In the genomic region with DNA sequence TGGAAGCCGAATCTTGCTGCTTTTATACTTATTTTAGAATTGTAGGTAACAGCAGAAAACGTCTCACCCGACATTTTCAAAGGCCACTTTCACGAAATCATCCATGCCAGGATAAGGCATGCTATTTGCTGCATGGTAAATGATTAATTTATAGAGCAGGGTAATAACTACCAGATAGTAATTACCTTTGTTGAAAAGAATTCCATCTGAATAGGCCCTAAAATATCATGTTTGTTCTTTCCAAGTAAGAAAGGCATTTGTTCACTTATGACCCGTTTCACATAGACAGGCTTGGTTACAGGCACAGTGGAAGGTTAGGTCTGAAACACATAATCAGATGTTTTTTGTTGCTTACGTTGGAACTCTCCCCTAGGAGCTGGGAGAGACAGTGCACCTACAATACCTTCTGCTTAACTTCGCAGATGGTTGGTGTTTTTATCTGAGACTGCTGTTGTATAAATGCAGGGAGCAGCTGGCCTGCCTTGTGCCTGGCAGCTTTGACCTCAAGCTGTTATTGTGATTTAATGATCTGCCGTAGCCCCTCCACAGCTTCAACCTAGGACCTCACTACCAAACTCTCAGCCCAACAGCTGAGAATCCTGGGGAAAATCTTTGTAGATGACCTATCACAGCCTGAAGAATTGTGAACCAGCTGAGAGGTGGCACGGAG, we compare ENCODE assay signal across 13 cellular contexts. TPM values are rescaled to one million over a fixed set of nuclear protein-coding genes. Genes with fewer than 3 reads are reported as not detected.
DNase-seq lines count a peak whose midpoint lies in the region; ATAC-seq, FAIRE-seq and TF ChIP-seq lines count a peak whose summit lies in the region.
"Had no signal": no experiment of that assay in that cellular context is flagged by ENCODE, and none has a peak within 500 bp of the region (broad histone marks: within the 10 kb centered on the region; RNA-seq: fewer than 3 reads in every experiment).

No MANE protein-coding gene starts in this region.

- POLR2A ChIA-PET in naive thymus-derived CD4-positive, alpha-beta T cell (lab: Charles Lee), result no interaction called here

- no peaks in the 10 kb centered on the region for H3K9me3 ChIP-seq in naive thymus-derived CD4-positive, alpha-beta T cell (ENCODE audit: control insufficient read depth in 2 of 3, low read length in 3 of 3)
- H3K9me3 ChIP-seq in testis, result no peaks in the 10 kb centered on the region

- no peaks in the 10 kb centered on the region for H3K36me3 Mint-ChIP-seq in neural crest cell (ENCODE audit: low read depth)
- H3K36me3 Mint-ChIP-seq in naive thymus-derived CD4-positive, alpha-beta T cell, result no peaks in the 10 kb centered on the region
- H3K36me3 Mint-ChIP-seq: activated naive CD8-positive, alpha-beta T cell treated with anti-CD3 and anti-CD28 coated beads for 36 hours; CD4-positive, alpha-beta memory T cell had no signal

- 72 to 78% methylated on average over 9 of the region's 9 CpGs for WGBS in testis, 2 donors

- H3K27ac ChIP-seq in naive thymus-derived CD4-positive, alpha-beta T cell (ENCODE audit: low read depth, low read length), result no peak overlapping the region
- H3K27ac ChIP-seq in testis, result no peak overlapping the region

- peak overlapping the region; percentile 87 for H3K4me3 ChIP-seq in epithelial cell of proximal tubule (ENCODE audit: low read depth, low read length)
- no peak overlapping the region for H3K4me3 ChIP-seq in naive thymus-derived CD4-positive, alpha-beta T cell (ENCODE audit: low read length)
- H3K4me3 ChIP-seq in testis, result no peak overlapping the region

- no peak for ATAC-seq in GM18868 (IDR thresholded peaks at IDR 0.05; ENCODE audit: unreplicated experiment)
- ATAC-seq in naive thymus-derived CD4-positive, alpha-beta T cell, result no peak

- no peak overlapping the region for H3K27ac Mint-ChIP-seq in neural crest cell (ENCODE audit: unreplicated experiment)
- H3K27ac Mint-ChIP-seq in naive thymus-derived CD4-positive, alpha-beta T cell, result no peak overlapping the region
- H3K27ac Mint-ChIP-seq: activated naive CD8-positive, alpha-beta T cell treated with anti-CD3 and anti-CD28 coated beads for 36 hours had no signal

- peak overlapping the region; percentile 67 for H3K4me3 Mint-ChIP-seq in neural crest cell
- H3K4me3 Mint-ChIP-seq in naive thymus-derived CD4-positive, alpha-beta T cell, result no peak overlapping the region

- TF ChIP-seq POLR2A in testis (IDR thresholded peaks at IDR 0.05), result no peak

- CTCF ChIA-PET in naive thymus-derived CD4-positive, alpha-beta T cell (lab: Charles Lee), result interaction anchor here (0.6 kb wide), 1 partner anchor 170 kb away, joined by 5 read pairs; no protein-coding TSS in a partner anchor

- peaks cover 3 to 5% of the 10 kb centered on the region in 2 donors for H3K27me3 ChIP-seq in naive thymus-derived CD4-positive, alpha-beta T cell (ENCODE audit: control insufficient read depth in 2 of 2, insufficient read depth in 2 of 2, low read length in 2 of 2)
- no peaks in the 10 kb centered on the region for H3K27me3 ChIP-seq in testis

- no peaks in the 10 kb centered on the region for H3K36me3 ChIP-seq in naive thymus-derived CD4-positive, alpha-beta T cell (ENCODE audit: control insufficient read depth in 2 of 3, insufficient read depth in 3 of 3, low read length in 3 of 3)
- no peaks in the 10 kb centered on the region for H3K36me3 ChIP-seq in testis (ENCODE audit: low read depth, missing control alignments)

- peaks cover 48% of the 10 kb centered on the region for H3K27me3 Mint-ChIP-seq in neural crest cell (ENCODE audit: low read depth)
- peaks cover 48 to 68% (median 65%) of the 10 kb centered on the region in 5 donors for H3K27me3 Mint-ChIP-seq in naive thymus-derived CD4-positive, alpha-beta T cell

- no peaks in the 10 kb centered on the region for H3K4me1 ChIP-seq in naive thymus-derived CD4-positive, alpha-beta T cell (ENCODE audit: control insufficient read depth in 2 of 2, insufficient read depth in 2 of 2, low read length in 2 of 2)
- no peaks in the 10 kb centered on the region for H3K4me1 ChIP-seq in testis

- no peak for FAIRE-seq in frontal cortex (lab: Jason Lieb, UNC)

- DNase-seq in DMS 273 treated with DMSO at 0.1 percent for 48 hours (lab: John Stamatoyannopoulos, UW), result peak; percentile 98
- peak; percentile 89 for DNase-seq in NCI-H2171 treated with DMSO at 0.1 percent for 48 hours (lab: John Stamatoyannopoulos, UW)
- DNase-seq in epithelial cell of proximal tubule (ENCODE audit: low read depth), result peak; percentile 70
- no peak for DNase-seq in neural crest cell (ENCODE audit: low read depth, low spot score)
- no peak for DNase-seq in frontal cortex (ENCODE audit: low spot score in 2 of 2)
- no peak for DNase-seq in naive thymus-derived CD4-positive, alpha-beta T cell
- no peak for DNase-seq in testis
- DNase-seq: activated naive CD8-positive, alpha-beta T cell treated with anti-CD3 and anti-CD28 coated beads for 36 hours; CD4-positive, alpha-beta memory T cell; NCI-H1436 treated with DMSO at 0.1 percent for 48 hours; OCI-M1; T-helper 9 cell had no signal

- peaks cover 3% of the 10 kb centered on the region for H3K9me3 Mint-ChIP-seq in neural crest cell
- peaks cover 0 to 5% (median 0%) of the 10 kb centered on the region in 11 donors for H3K9me3 Mint-ChIP-seq in naive thymus-derived CD4-positive, alpha-beta T cell
- H3K9me3 Mint-ChIP-seq: activated naive CD8-positive, alpha-beta T cell treated with anti-CD3 and anti-CD28 coated beads for 36 hours had no signal

- TF ChIP-seq CTCF in epithelial cell of proximal tubule (conservative IDR thresholded peaks at IDR 0.05; ENCODE audit: low read depth, low read length), result no peak
- no peak for TF ChIP-seq CTCF in neural crest cell (conservative IDR thresholded peaks at IDR 0.05)
- no peak for TF ChIP-seq CTCF in testis (IDR thresholded peaks at IDR 0.05)

- intact Hi-C loops in naive thymus-derived CD4-positive, alpha-beta T cell (cut with micrococcal nuclease), result no loop called here
- intact Hi-C loops in testis (cut with DNase I; ENCODE audit: low total_unique reads), result no loop called here

- peaks cover 28% of the 10 kb centered on the region for H3K4me1 Mint-ChIP-seq in neural crest cell
- H3K4me1 Mint-ChIP-seq in naive thymus-derived CD4-positive, alpha-beta T cell, result peaks cover 0 to 9% (median 0%) of the 10 kb centered on the region in 7 donors

RNA-seq across cellular contexts. Expression of a gene that starts 1.6 kb away (rescaled TPM):
- total RNA-seq in epithelial cell of proximal tubule, result 9.3 and 24.3 TPM in 2 replicates
- total RNA-seq in neural crest cell, result 0.64 and 0.77 TPM in 2 replicates
- total RNA-seq in frontal cortex, result 1.2 TPM
- 1 to 10 TPM in 1 of 5 experiments, under 1 TPM in 1, not detected in 3; 0.24 to 1.0 TPM for total RNA-seq in naive thymus-derived CD4-positive, alpha-beta T cell
- polyA plus RNA-seq in naive thymus-derived CD4-positive, alpha-beta T cell, result not detected
- total RNA-seq in testis, result 1 to 10 TPM; 2.7 to 3.4 TPM
- 6.4 TPM for polyA plus RNA-seq in testis (ENCODE audit: insufficient read depth, low read depth, low replicate concordance)
- total RNA-seq: activated naive CD8-positive, alpha-beta T cell treated with anti-CD3 and anti-CD28 coated beads for 36 hours had no signal

Comparison
In these comparisons a context has a peak if more than half of its experiments do, and no peak if none do; other contexts are left out.
1. DNase-seq: peak in DMS 273 treated with DMSO at 0.1 percent for 48 hours (single experiment), NCI-H2171 treated with DMSO at 0.1 percent for 48 hours (single experiment) and epithelial cell of proximal tubule (single experiment); none in neural crest cell (single experiment), frontal cortex (0 of 2), naive thymus-derived CD4-positive, alpha-beta T cell (0 of 9) and testis (single experiment).